Comparison of ENCODE assay signal across 1 cellular context in the genomic region with DNA sequence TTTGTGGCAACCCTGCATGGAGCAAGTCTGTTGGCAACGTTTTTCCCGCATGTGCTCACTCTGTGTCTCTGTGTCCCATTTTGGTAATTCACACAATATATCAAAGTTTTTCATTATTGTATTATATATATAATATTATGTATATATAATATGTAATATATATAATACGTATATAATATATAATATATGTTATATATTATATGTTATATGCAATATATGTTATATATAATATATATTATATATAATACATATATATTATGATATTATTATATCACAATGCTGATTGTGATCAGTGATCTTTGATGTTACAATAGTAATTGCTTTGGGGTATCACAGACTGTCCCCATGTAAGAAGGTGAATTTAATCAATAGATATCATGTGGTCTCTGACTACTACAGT.
TF ChIP-seq lines count a peak whose summit lies in the region.

No MANE protein-coding gene starts in this region.

TF ChIP-seq in GM23338, 12 proteins besides CTCF, POLR2A, EP300 and RAD21 (continued from another document):
- TF ChIP-seq ZNF462 (CRISPR knock-in tag; IDR thresholded peaks at IDR 0.05): no peak
- TF ChIP-seq, protein P1, sequence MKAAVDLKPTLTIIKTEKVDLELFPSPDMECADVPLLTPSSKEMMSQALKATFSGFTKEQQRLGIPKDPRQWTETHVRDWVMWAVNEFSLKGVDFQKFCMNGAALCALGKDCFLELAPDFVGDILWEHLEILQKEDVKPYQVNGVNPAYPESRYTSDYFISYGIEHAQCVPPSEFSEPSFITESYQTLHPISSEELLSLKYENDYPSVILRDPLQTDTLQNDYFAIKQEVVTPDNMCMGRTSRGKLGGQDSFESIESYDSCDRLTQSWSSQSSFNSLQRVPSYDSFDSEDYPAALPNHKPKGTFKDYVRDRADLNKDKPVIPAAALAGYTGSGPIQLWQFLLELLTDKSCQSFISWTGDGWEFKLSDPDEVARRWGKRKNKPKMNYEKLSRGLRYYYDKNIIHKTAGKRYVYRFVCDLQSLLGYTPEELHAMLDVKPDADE (IDR thresholded peaks at IDR 0.05): no peak
- no peak for TF ChIP-seq EZH2phosphoT487 (IDR thresholded peaks at IDR 0.05; ENCODE audit: unreplicated experiment)
- TF ChIP-seq NANOG (IDR thresholded peaks at IDR 0.05; ENCODE audit: borderline replicate concordance): no peak
- no peak for TF ChIP-seq CREB1 (CRISPR knock-in tag; IDR thresholded peaks at IDR 0.05; ENCODE audit: low read depth)
- no peak for TF ChIP-seq STAT1 (IDR thresholded peaks at IDR 0.05; ENCODE audit: unreplicated experiment)
